ENCODE assay signal across 3 cellular contexts in genomic region chr18:45818765-45819164, GRCh38. TPM values are rescaled to one million over a fixed set of nuclear protein-coding genes. Genes with fewer than 3 reads are reported as not detected.
"Had no signal": no experiment of that assay in that cellular context is flagged by ENCODE, and none has a peak within 500 bp of the region (broad histone marks: within the 10 kb centered on the region; RNA-seq: fewer than 3 reads in every experiment).

No MANE protein-coding gene starts in this region.

RNA-seq across cellular contexts. Expression of gene SIGLEC15, which starts 6.7 kb away (rescaled TPM):
- total RNA-seq: esophagus squamous epithelium, temporal lobe had no signal
- polyA plus RNA-seq: keratinocyte had no signal
